18 cellular contexts compared by ENCODE assay signal in the genomic region with DNA sequence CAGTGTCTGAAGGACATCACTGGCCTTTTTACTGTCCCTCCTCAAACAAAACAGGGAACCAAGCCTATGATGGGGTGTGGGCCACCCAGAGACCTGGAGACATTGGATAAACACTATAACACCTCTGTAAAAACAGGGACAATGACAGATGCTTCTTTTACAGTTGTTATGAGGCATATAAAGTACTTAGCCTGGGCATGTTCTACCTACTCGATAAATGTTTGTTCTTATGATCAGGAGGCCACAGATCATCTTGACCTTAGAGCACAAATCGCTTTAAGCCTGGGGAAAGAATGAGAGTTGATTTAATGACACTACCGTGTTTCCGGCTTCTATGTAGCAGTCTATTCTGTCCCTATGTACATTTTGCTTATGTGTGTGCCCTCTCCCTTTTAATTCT.
"Had no signal": no experiment of that assay in that cellular context is flagged by ENCODE, and none has a peak within 500 bp of the region (broad histone marks: within the 10 kb centered on the region; RNA-seq: fewer than 3 reads in every experiment).

No MANE protein-coding gene starts in this region.

- ATAC-seq: esophagus mucosa; left lobe of liver; natural killer cell; stimulated activated naive CD8-positive, alpha-beta T cell treated with anti-CD3 and anti-CD28 coated beads, Interleukin-15, Interleukin-2, amounts not matched to agents 100 U/mL and 50 U/mL, for 24 hours had no signal

- H3K9me3 ChIP-seq: right atrium auricular region had no signal

- H3K4me3 Mint-ChIP-seq: central memory CD8-positive, alpha-beta T cell; natural killer cell had no signal

- H3K27me3 ChIP-seq: brain microvascular endothelial cell, hepatocyte, right atrium auricular region had no signal

- H3K27ac Mint-ChIP-seq: natural killer cell, progenitor cell of endocrine pancreas had no signal

- H3K4me3 ChIP-seq: coronary artery, hepatocyte, right atrium auricular region, skin epidermis had no signal

- DNase-seq: activated CD4-positive, CD25-positive, alpha-beta regulatory T cell treated with anti-CD3 and anti-CD28 coated beads, Interleukin-2, amount 50 U/mL, for 72 hours; activated naive CD4-positive, alpha-beta T cell; anterior cingulate cortex; brain microvascular endothelial cell; islet precursor cell; mammary epithelial cell; natural killer cell; occipital lobe; stimulated activated naive CD8-positive, alpha-beta T cell treated with anti-CD3 and anti-CD28 coated beads, Interleukin-15, Interleukin-2, amounts not matched to agents 100 U/mL and 50 U/mL, for 24 hours; T-helper 9 cell had no signal

- H3K27me3 Mint-ChIP-seq: central memory CD8-positive, alpha-beta T cell had no signal

- H3K4me1 Mint-ChIP-seq: central memory CD8-positive, alpha-beta T cell; natural killer cell had no signal

- H3K4me1 ChIP-seq: right atrium auricular region had no signal

- H3K27ac ChIP-seq: brain microvascular endothelial cell, coronary artery, hepatocyte, right atrium auricular region, skin epidermis had no signal

- H3K36me3 Mint-ChIP-seq: natural killer cell had no signal

- H3K36me3 ChIP-seq: brain microvascular endothelial cell, right atrium auricular region had no signal
